10 cellular contexts compared by ENCODE assay signal in the genomic region with DNA sequence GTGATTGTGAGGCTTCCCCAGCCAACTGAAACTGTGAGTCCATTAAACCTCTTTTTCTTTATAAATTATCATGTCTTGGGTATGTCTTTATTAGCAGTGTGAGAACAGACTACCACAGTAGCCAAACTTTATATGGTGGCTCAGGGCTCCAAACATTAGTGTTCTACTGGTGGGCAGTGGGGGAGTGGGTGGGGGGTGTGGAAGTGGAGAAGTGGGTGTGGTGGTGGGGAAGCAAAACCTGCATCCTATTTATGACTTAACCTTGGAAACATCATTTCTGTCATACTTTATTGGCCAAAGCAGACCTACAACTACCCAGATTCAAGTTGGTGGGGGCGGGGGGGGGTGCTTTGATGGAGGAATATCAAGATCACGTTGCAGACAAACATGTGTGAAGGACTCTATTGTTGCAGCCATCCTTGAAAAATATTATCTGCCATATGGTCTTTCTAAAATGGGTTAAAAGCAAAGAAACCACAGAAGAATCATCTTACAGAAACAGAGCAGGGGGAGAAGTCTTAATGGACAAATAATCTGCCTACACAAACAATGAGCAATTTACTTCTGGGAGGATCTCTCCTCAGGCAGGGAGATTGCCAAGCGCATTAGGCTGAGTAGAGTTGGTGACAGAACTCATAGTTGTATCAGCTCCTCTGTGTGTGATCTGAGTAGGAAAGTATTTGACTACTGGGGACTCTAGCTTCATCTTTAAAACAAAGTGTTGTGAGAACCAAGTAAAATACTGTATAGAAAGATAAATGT. TPM values are rescaled to one million over a fixed set of nuclear protein-coding genes. Genes with fewer than 3 reads are reported as not detected.
DNase-seq lines count a peak whose midpoint lies in the region; ATAC-seq and TF ChIP-seq lines count a peak whose summit lies in the region.
"Had no signal": no experiment of that assay in that cellular context is flagged by ENCODE, and none has a peak within 500 bp of the region (broad histone marks: within the 10 kb centered on the region; RNA-seq: fewer than 3 reads in every experiment).

No MANE protein-coding gene starts in this region.

- peaks cover 14% of the 10 kb centered on the region for H3K4me1 Mint-ChIP-seq in GM23338
- peaks cover 29% of the 10 kb centered on the region for H3K4me1 Mint-ChIP-seq in activated CD4-positive, alpha-beta memory T cell treated with anti-CD3 and anti-CD28 coated beads, Interleukin-2, amount 10 ng/mL, durations not matched to agents 7 days and 5 days

- H3K79me2 ChIP-seq in GM23338 (replicated peaks; ENCODE audit: insufficient read depth): peaks cover 21% of the 10 kb centered on the region

- CTCF ChIA-PET in activated CD4-positive, alpha-beta memory T cell treated with anti-CD3 and anti-CD28 coated beads, Interleukin-2, amount 10 ng/mL, durations not matched to agents 7 days and 5 days (lab: Charles Lee): interaction anchor here (1.2 to 2.2 kb wide), 6 partner anchors 8 to 228 kb away, joined by 3 to 6 read pairs (median 5); no protein-coding TSS in a partner anchor

- H3K4me1 ChIP-seq in GM23338 (ENCODE audit: insufficient read depth): peaks cover 9% of the 10 kb centered on the region

- no peaks in the 10 kb centered on the region for H3K9me2 ChIP-seq in GM23338 (ENCODE audit: insufficient read depth)

- no peak overlapping the region; the same call in 1 of the 2 replicates for H3K4me3 ChIP-seq in AG10803 (ENCODE audit: low read length)
- H3K4me3 ChIP-seq in GM23338: peak overlapping the region; percentile 91; the same call in 1 of the 2 replicates

- H3K36me3 Mint-ChIP-seq in GM23338 (ENCODE audit: low read depth): peaks cover 13% of the 10 kb centered on the region
- peaks cover 17% of the 10 kb centered on the region for H3K36me3 Mint-ChIP-seq in activated CD4-positive, alpha-beta memory T cell treated with anti-CD3 and anti-CD28 coated beads, Interleukin-2, amount 10 ng/mL, durations not matched to agents 7 days and 5 days (ENCODE audit: low read depth)

- TF ChIP-seq CTCF in AG10803 (conservative IDR thresholded peaks at IDR 0.05; ENCODE audit: low read length) (no peak), GM23338 (conservative IDR thresholded peaks at IDR 0.05; ENCODE audit: low read depth in 2 of 2) (no peak)

- peak overlapping the region; percentile 98 for H3K27ac ChIP-seq in GM23338 (ENCODE audit: low read depth)

- intact Hi-C loops in cardiac septum (cut with DNase I): loop anchor here (10.0 kb wide), 1 partner anchor 831 kb away; a partner anchor contains a TSS

- peak overlapping the region; percentile 100 for H3K27ac Mint-ChIP-seq in GM23338
- H3K27ac Mint-ChIP-seq in activated CD4-positive, alpha-beta memory T cell treated with anti-CD3 and anti-CD28 coated beads, Interleukin-2, amount 10 ng/mL, durations not matched to agents 7 days and 5 days: no peak overlapping the region

- peaks cover 12% of the 10 kb centered on the region for H3K36me3 ChIP-seq in GM23338 (ENCODE audit: insufficient read depth)
- H3K36me3 ChIP-seq: ovary had no signal

- H4K20me1 ChIP-seq in GM23338 (replicated peaks; ENCODE audit: insufficient read depth): peaks cover 7% of the 10 kb centered on the region

- ATAC-seq in GM23338 (no peak), HG02981 (IDR thresholded peaks at IDR 0.05; ENCODE audit: unreplicated experiment) (no peak), GM19467 (IDR thresholded peaks at IDR 0.05; ENCODE audit: unreplicated experiment) (no peak)

- H3F3A ChIP-seq in GM23338 (replicated peaks; ENCODE audit: low read depth): 0 out of 2 replicates have a peak, but pooled peaks cover 2% of the 10 kb centered on the region

- DNase-seq in AG10803 (ENCODE audit: low read depth) (peak; percentile 16), GM23338 (ENCODE audit: low spot score) (no peak), iris pigment epithelial cell (ENCODE audit: low read depth) (peak; percentile 41), occipital lobe (lab: John Stamatoyannopoulos, UW) (no peak), cardiac septum (ENCODE audit: low spot score) (no peak)
- DNase-seq in activated CD4-positive, alpha-beta memory T cell treated with anti-CD3 and anti-CD28 coated beads, Interleukin-2, amount 10 ng/mL, durations not matched to agents 7 days and 5 days: no peak
- DNase-seq: NCI-H1436 treated with DMSO at 0.1 percent for 48 hours, ovary had no signal

- H3K4me3 Mint-ChIP-seq in GM23338: peak overlapping the region; percentile 84
- H3K4me3 Mint-ChIP-seq in activated CD4-positive, alpha-beta memory T cell treated with anti-CD3 and anti-CD28 coated beads, Interleukin-2, amount 10 ng/mL, durations not matched to agents 7 days and 5 days: peak overlapping the region; percentile 87

- peaks cover 14% of the 10 kb centered on the region for H3K27me3 Mint-ChIP-seq in GM23338 (ENCODE audit: insufficient read depth, low read depth, poor library complexity)
- H3K27me3 Mint-ChIP-seq in activated CD4-positive, alpha-beta memory T cell treated with anti-CD3 and anti-CD28 coated beads, Interleukin-2, amount 10 ng/mL, durations not matched to agents 7 days and 5 days: peaks cover 2% of the 10 kb centered on the region

- H3K4me2 ChIP-seq in GM23338: peak overlapping the region; percentile 80

- H3K27me3 ChIP-seq in GM23338 (ENCODE audit: insufficient read depth): no peaks in the 10 kb centered on the region
- H3K27me3 ChIP-seq: ovary had no signal

- peaks cover 8% of the 10 kb centered on the region; the same call in 2 of the 3 replicates for H3K9me3 Mint-ChIP-seq in GM23338
- H3K9me3 Mint-ChIP-seq in activated CD4-positive, alpha-beta memory T cell treated with anti-CD3 and anti-CD28 coated beads, Interleukin-2, amount 10 ng/mL, durations not matched to agents 7 days and 5 days: no peaks in the 10 kb centered on the region

- POLR2A ChIA-PET in activated CD4-positive, alpha-beta memory T cell treated with anti-CD3 and anti-CD28 coated beads, Interleukin-2, amount 10 ng/mL, durations not matched to agents 7 days and 5 days (lab: Charles Lee): interaction anchor here (0.7 to 2.6 kb wide), 4 partner anchors 9 to 75 kb away, joined by 4 to 36 read pairs (median 6); a partner anchor contains a TSS

- H2AFZ ChIP-seq in GM23338: no peak overlapping the region

TF ChIP-seq in GM23338, 12 proteins besides CTCF, POLR2A, EP300 and RAD21 (continues in another document):
- TF ChIP-seq NANOG (IDR thresholded peaks at IDR 0.05; ENCODE audit: borderline replicate concordance): no peak
- no peak for TF ChIP-seq POLR2AphosphoS5 (IDR thresholded peaks at IDR 0.05; ENCODE audit: low read depth)

RNA-seq across cellular contexts. Expression of a gene that starts 1.4 kb away (rescaled TPM):
- total RNA-seq in GM23338 (2014; rRNA removed; shearing (Covaris generic)): 93.7 and 110 TPM in 2 replicates
- polyA plus RNA-seq in GM23338 (2016; fragmentation: Nextera tagmentation; extraction: Ambion mirVana): 189 and 211 TPM in 2 replicates
- 10 to 100 TPM; 31.9 to 34.5 TPM for total RNA-seq in activated CD4-positive, alpha-beta memory T cell treated with anti-CD3 and anti-CD28 coated beads, Interleukin-2, amount 10 ng/mL, durations not matched to agents 7 days and 5 days
- total RNA-seq in occipital lobe (78.1 TPM), cardiac septum (13.5 TPM)

Comparison
In these comparisons a context has a peak if more than half of its experiments do, and no peak if none do; other contexts are left out.
1. DNase-seq: peak in AG10803 (single experiment) and iris pigment epithelial cell (single experiment); none in GM23338 (single experiment), activated CD4-positive, alpha-beta memory T cell treated with anti-CD3 and anti-CD28 coated beads, Interleukin-2, amount 10 ng/mL, durations not matched to agents 7 days and 5 days (single experiment), occipital lobe (single experiment) and cardiac septum (single experiment).